Comparison of ENCODE assay signal across 1 cellular context in genomic region chr20:56343861-56344381, GRCh38.
TF ChIP-seq lines count a peak whose summit lies in the region.

No MANE protein-coding gene starts in this region.

TF ChIP-seq in HepG2, 621 proteins besides CTCF, POLR2A, EP300 and RAD21 (continued from another document and continues in another):
- TF ChIP-seq ZNF574 (CRISPR knock-in tag; IDR thresholded peaks at IDR 0.05) (no peak; the same call in 1 of the 2 replicates), THYN1 (CRISPR knock-in tag; IDR thresholded peaks at IDR 0.05; ENCODE audit: borderline replicate concordance, low read depth) (no peak), YEATS4 (CRISPR knock-in tag; IDR thresholded peaks at IDR 0.05; ENCODE audit: borderline replicate concordance) (no peak), ZNF709 (CRISPR knock-in tag; IDR thresholded peaks at IDR 0.05) (no peak), ZNF235 (CRISPR knock-in tag; IDR thresholded peaks at IDR 0.05; ENCODE audit: borderline replicate concordance) (no peak), MEF2D (CRISPR knock-in tag; IDR thresholded peaks at IDR 0.05) (0 out of 2 replicates have a peak, but pooled peaks have one; percentile 37), ZNF101 (CRISPR knock-in tag; IDR thresholded peaks at IDR 0.05; ENCODE audit: borderline replicate concordance, low read depth) (no peak), ZNF383 (CRISPR knock-in tag; IDR thresholded peaks at IDR 0.05; ENCODE audit: borderline replicate concordance) (no peak), STAG1 (CRISPR knock-in tag; IDR thresholded peaks at IDR 0.05) (peak; percentile 88), ZBTB33 (CRISPR knock-in tag; IDR thresholded peaks at IDR 0.05) (peak; percentile 83), ZNF329 (CRISPR knock-in tag; IDR thresholded peaks at IDR 0.05; ENCODE audit: low read depth) (0 out of 2 replicates have a peak, but pooled peaks have one; percentile 40), ZNF704 (CRISPR knock-in tag; IDR thresholded peaks at IDR 0.05; ENCODE audit: borderline replicate concordance) (no peak), ZFP91 (CRISPR knock-in tag; IDR thresholded peaks at IDR 0.05; ENCODE audit: borderline replicate concordance) (peak; percentile 56; the same call in 1 of the 2 replicates), MLXIP (CRISPR knock-in tag; IDR thresholded peaks at IDR 0.05; ENCODE audit: borderline replicate concordance) (no peak), ZNF607 (CRISPR knock-in tag; IDR thresholded peaks at IDR 0.05; ENCODE audit: borderline replicate concordance) (no peak), NRL (CRISPR knock-in tag; IDR thresholded peaks at IDR 0.05; ENCODE audit: borderline replicate concordance) (peak; percentile 87), HOXD1 (CRISPR knock-in tag; IDR thresholded peaks at IDR 0.05) (no peak; the same call in 1 of the 2 replicates), ZNF891 (CRISPR knock-in tag; IDR thresholded peaks at IDR 0.05) (peak; percentile 75), FOXC1 (CRISPR knock-in tag; IDR thresholded peaks at IDR 0.05; ENCODE audit: borderline replicate concordance) (0 out of 2 replicates have a peak, but pooled peaks have one; percentile 47), HNF1B (CRISPR knock-in tag; IDR thresholded peaks at IDR 0.05) (no peak), PBX2 (CRISPR knock-in tag; IDR thresholded peaks at IDR 0.05) (no peak), AFF4 (CRISPR knock-in tag; IDR thresholded peaks at IDR 0.05) (no peak), EED (CRISPR knock-in tag; IDR thresholded peaks at IDR 0.05) (peak; percentile 59; the same call in 1 of the 2 replicates), HOXA3 (CRISPR knock-in tag; IDR thresholded peaks at IDR 0.05) (no peak; the same call in 1 of the 2 replicates), ELF4 (CRISPR knock-in tag; IDR thresholded peaks at IDR 0.05; ENCODE audit: borderline replicate concordance) (no peak), ZNF552 (CRISPR knock-in tag; IDR thresholded peaks at IDR 0.05; ENCODE audit: borderline replicate concordance) (no peak), RELA (CRISPR knock-in tag; IDR thresholded peaks at IDR 0.05) (0 out of 2 replicates have a peak, but pooled peaks have one; percentile 29), RARG (CRISPR knock-in tag; IDR thresholded peaks at IDR 0.05; ENCODE audit: low read depth) (no peak), ZBTB7A (CRISPR knock-in tag; IDR thresholded peaks at IDR 0.05) (peak; percentile 55; the same call in 1 of the 2 replicates), JUNB (CRISPR knock-in tag; IDR thresholded peaks at IDR 0.05; ENCODE audit: borderline replicate concordance) (no peak), RERE (CRISPR knock-in tag; IDR thresholded peaks at IDR 0.05; ENCODE audit: low read depth) (no peak), ZNF558 (CRISPR knock-in tag; IDR thresholded peaks at IDR 0.05; ENCODE audit: borderline replicate concordance) (no peak)
